9 cellular contexts compared by ENCODE assay signal in the genomic region with DNA sequence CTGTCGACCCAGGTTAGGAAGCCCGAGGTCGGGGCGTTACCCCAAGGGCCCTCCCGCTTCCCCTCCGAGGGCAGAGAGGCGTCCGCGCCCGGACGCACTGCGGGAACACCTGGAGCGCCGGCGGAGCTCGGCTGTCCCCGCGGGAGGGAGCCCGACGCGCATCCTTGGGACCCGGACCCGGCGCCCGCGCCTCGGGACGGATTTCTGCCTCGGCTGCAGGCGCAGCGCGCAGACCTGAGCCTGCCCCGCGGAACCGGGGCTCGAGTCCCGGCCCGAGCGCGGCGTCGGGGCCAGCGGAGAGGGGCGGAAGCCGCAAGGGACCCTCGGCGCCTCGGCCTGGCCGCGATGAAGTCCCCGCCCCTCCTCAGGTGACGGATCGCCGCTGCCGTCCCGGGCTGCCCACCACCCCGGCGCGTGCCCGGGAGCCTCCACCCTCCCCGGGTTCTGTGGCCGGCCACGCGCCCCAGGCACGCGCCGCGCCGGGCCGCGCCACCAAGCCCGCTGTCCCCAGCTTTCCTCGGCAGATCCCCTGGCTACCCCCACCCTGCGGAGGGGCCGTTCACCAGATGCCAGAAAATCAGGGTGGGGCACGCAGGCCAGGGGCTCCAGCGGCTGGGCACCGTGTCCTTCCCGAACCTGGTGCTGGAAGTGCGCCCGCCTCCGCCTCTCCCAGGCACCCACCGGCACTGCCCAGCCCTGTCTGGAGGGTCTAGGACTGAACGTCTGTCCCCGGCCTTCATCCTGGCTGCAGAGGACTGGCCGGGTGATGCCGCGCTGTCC. TPM values are rescaled to one million over a fixed set of nuclear protein-coding genes. Genes with fewer than 3 reads are reported as not detected.
DNase-seq lines count a peak whose midpoint lies in the region; ATAC-seq and TF ChIP-seq lines count a peak whose summit lies in the region.
"Had no signal": no experiment of that assay in that cellular context is flagged by ENCODE, and none has a peak within 500 bp of the region (broad histone marks: within the 10 kb centered on the region; RNA-seq: fewer than 3 reads in every experiment).

No MANE protein-coding gene starts in this region.

- POLR2A ChIA-PET in GM10248 (lab: Yijun Ruan, JAX): no interaction called here

- H3K9me3 ChIP-seq in HUES6 (ENCODE audit: control insufficient read depth, insufficient read depth, low read depth, low read length): peaks cover 3% of the 10 kb centered on the region; the same call in 1 of the 2 replicates
- H3K9me3 ChIP-seq in mucosa of descending colon: no peaks in the 10 kb centered on the region

- intact Hi-C loops in mucosa of descending colon (cut with DNase I, micrococcal nuclease): no loop called here

- H3K36me3 ChIP-seq in HUES6 (ENCODE audit: control insufficient read depth, insufficient read depth, low read length) (peaks cover 9% of the 10 kb centered on the region; the same call in 1 of the 2 replicates), brain microvascular endothelial cell (replicated peaks) (no peaks in the 10 kb centered on the region), mucosa of descending colon (ENCODE audit: low read depth) (no peaks in the 10 kb centered on the region)

- TF ChIP-seq CTCF in brain microvascular endothelial cell (IDR thresholded peaks at IDR 0.05; ENCODE audit: low read depth, low read length, missing control alignments): no peak
- TF ChIP-seq CTCF in mucosa of descending colon (IDR thresholded peaks at IDR 0.05): no peak
- TF ChIP-seq CTCF in GM10248 (IDR thresholded peaks at IDR 0.05; ENCODE audit: control extremely low read depth, extremely low read depth, low read depth, missing control alignments): no peak

- H3K27me3 ChIP-seq in HUES6 (ENCODE audit: control insufficient read depth, insufficient read depth, low read length) (peaks cover 25% of the 10 kb centered on the region), brain microvascular endothelial cell (replicated peaks) (peaks cover 57% of the 10 kb centered on the region)

- peak; percentile 14 for ATAC-seq in GM19463 (IDR thresholded peaks at IDR 0.05; ENCODE audit: unreplicated experiment)
- ATAC-seq in mucosa of descending colon: peak; percentile 49

- H3K27ac ChIP-seq in HUES6 (ENCODE audit: low read depth, low read length) (peak overlapping the region; percentile 44; the same call in 1 of the 2 replicates), brain microvascular endothelial cell (no peak overlapping the region)

- DNase-seq in brain microvascular endothelial cell (no peak), mucosa of descending colon (no peak), AG08395 (ENCODE audit: low spot score) (no peak), GM10248 (ENCODE audit: extremely low spot score) (no peak), KG1 (lab: John Stamatoyannopoulos, UW) (no peak)

- CTCF ChIA-PET in GM10248 (lab: Yijun Ruan, JAX): interaction anchor here (1.0 to 13.2 kb wide), 7 partner anchors 10 to 149 kb away, joined by 3 to 99 read pairs (median 5); a partner anchor contains a TSS

- H3K9ac ChIP-seq in HUES6 (ENCODE audit: low read length): peak overlapping the region; percentile 75

- H3K4me1 ChIP-seq in HUES6 (ENCODE audit: control insufficient read depth, insufficient read depth, low read length) (peaks cover 37% of the 10 kb centered on the region), mucosa of descending colon (ENCODE audit: low read depth) (peaks cover 16% of the 10 kb centered on the region)

- H3K4me3 ChIP-seq in HUES6 (ENCODE audit: low read depth, low read length) (peak overlapping the region; percentile 78), brain microvascular endothelial cell (ENCODE audit: low read depth, low read length) (peak overlapping the region; percentile 32), mucosa of descending colon (no peak overlapping the region)

- in situ Hi-C loops in brain microvascular endothelial cell (cut with HindIII; ENCODE audit: low pct_ligation_motif_present, low sequenced_read_pairs): no loop called here

RNA-seq across cellular contexts. Expression of a gene that starts 0.4 kb away (rescaled TPM):
- total RNA-seq in mucosa of descending colon: under 1 TPM in 1 of 3 donors, not detected in 2; 0.09 TPM
- total RNA-seq: lung microvascular endothelial cell, RPMI7951 had no signal

RNA-seq across cellular contexts. Expression of a gene that starts 23.2 kb away (rescaled TPM):
- 10 to 100 TPM; 24.4 to 31.1 (median 28.8) TPM for total RNA-seq in mucosa of descending colon

RNA-seq across cellular contexts. Expression of a gene that starts 23.4 kb away (rescaled TPM):
- 10 to 100 TPM; 33.5 to 40.2 (median 35.5) TPM for total RNA-seq in mucosa of descending colon

RNA-seq across cellular contexts. Expression of a gene that starts 52.1 kb away (rescaled TPM):
- 10 to 100 TPM; 38.6 to 50.8 (median 47.5) TPM for total RNA-seq in mucosa of descending colon

RNA-seq across cellular contexts. Expression of a gene that starts 52.8 kb away (rescaled TPM):
- total RNA-seq in mucosa of descending colon: 10 to 100 TPM; 12.6 to 19.8 (median 16.6) TPM
